8 cellular contexts compared by ENCODE assay signal in the genomic region with DNA sequence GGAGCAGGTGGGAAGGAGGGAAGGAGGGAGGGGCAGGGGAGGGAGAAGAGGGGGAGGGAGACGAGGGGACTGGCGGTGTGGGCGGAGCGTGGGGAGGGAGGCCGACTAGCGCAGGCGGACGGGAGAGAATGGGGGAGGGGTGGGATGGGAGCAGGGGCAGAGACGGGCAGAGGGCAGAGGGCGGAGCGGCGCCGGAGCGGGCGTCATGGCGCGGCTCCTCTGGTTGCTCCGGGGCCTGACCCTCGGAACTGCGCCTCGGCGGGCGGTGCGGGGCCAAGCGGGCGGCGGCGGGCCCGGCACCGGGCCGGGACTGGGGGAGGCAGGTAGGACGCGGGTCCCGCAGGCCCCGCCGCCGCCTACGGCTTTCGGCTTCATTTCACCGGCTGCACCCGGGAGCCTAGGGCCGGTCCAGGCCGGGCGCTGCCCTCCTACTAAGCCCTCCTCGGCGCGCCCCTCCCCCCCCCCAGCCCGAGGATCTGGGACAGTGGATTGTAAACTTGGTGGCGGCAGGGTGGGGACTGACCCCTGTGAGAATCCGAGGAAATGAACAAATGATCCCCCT. TPM values are rescaled to one million over a fixed set of nuclear protein-coding genes. Genes with fewer than 3 reads are reported as not detected.
DNase-seq lines count a peak whose midpoint lies in the region; ATAC-seq lines count a peak whose summit lies in the region.

A gene (plus strand): TSS at position 176 of the 562 bp plus-strand sequence. CDS start 30 bp downstream, at position 206.

- H3K36me3 ChIP-seq in Karpas-422 (ENCODE audit: insufficient read depth, low read length), result no peaks in the 10 kb centered on the region

- peak; percentile 82 for ATAC-seq in GM21825 (IDR thresholded peaks at IDR 0.05; ENCODE audit: unreplicated experiment)

- peak within 1 kb of the TSS; percentile 74 for H3K4me3 ChIP-seq in Karpas-422 (ENCODE audit: low read length)

- H2AFZ ChIP-seq in Karpas-422 (ENCODE audit: low read length), result peak within 1 kb of the TSS; percentile 67

- peaks cover 31% of the 10 kb centered on the region for H3K4me1 Mint-ChIP-seq in activated naive CD4-positive, alpha-beta T cell treated with anti-CD3 and anti-CD28 coated beads, Interleukin-2, amount 10 ng/mL, durations not matched to agents 7 days and 5 days

- H3K27me3 Mint-ChIP-seq in activated naive CD4-positive, alpha-beta T cell treated with anti-CD3 and anti-CD28 coated beads, Interleukin-2, amount 10 ng/mL, durations not matched to agents 7 days and 5 days, result peaks cover 3% of the 10 kb centered on the region

- no peaks in the 10 kb centered on the region for H3K9me3 ChIP-seq in Karpas-422 (ENCODE audit: low read length)

- H3K9me3 Mint-ChIP-seq in activated naive CD4-positive, alpha-beta T cell treated with anti-CD3 and anti-CD28 coated beads, Interleukin-2, amount 10 ng/mL, durations not matched to agents 7 days and 5 days, result peaks cover 3% of the 10 kb centered on the region

- DNase-seq in EL (peak; percentile 95), Karpas-422 (peak; percentile 95), SK-MEL-5 (ENCODE audit: low read depth, low spot score) (peak; percentile 93), globus pallidus (ENCODE audit: low spot score) (peak; percentile 96), nucleus accumbens (lab: John Stamatoyannopoulos, UW) (peak in 55 of 56 donors; percentile 36 to 96 (median 86)), superior temporal gyrus (ENCODE audit: extremely low spot score) (peak; percentile 76)
- peak; percentile 87 for DNase-seq in activated naive CD4-positive, alpha-beta T cell treated with anti-CD3 and anti-CD28 coated beads, Interleukin-2, amount 10 ng/mL, durations not matched to agents 7 days and 5 days

- peak within 1 kb of the TSS; percentile 89 for H3K4me3 Mint-ChIP-seq in activated naive CD4-positive, alpha-beta T cell treated with anti-CD3 and anti-CD28 coated beads, Interleukin-2, amount 10 ng/mL, durations not matched to agents 7 days and 5 days

- H3K4me2 ChIP-seq in Karpas-422 (ENCODE audit: low read depth, low read length, poor library complexity, severe bottlenecking), result peak within 1 kb of the TSS; percentile 83

- H3K36me3 Mint-ChIP-seq in activated naive CD4-positive, alpha-beta T cell treated with anti-CD3 and anti-CD28 coated beads, Interleukin-2, amount 10 ng/mL, durations not matched to agents 7 days and 5 days, result peaks cover 12% of the 10 kb centered on the region

- H3K4me1 ChIP-seq in Karpas-422 (ENCODE audit: low read length), result peaks cover 15% of the 10 kb centered on the region

- CTCF ChIA-PET in activated naive CD4-positive, alpha-beta T cell treated with anti-CD3 and anti-CD28 coated beads, Interleukin-2, amount 10 ng/mL, durations not matched to agents 7 days and 5 days (lab: Charles Lee), result no interaction called here

- H4K20me1 ChIP-seq in Karpas-422 (ENCODE audit: insufficient read depth, low read depth, low read length), result peaks cover 8% of the 10 kb centered on the region; the same call in 1 of the 2 replicates

- no peaks in the 10 kb centered on the region for H3K79me2 ChIP-seq in Karpas-422 (ENCODE audit: low read length)

- no peak within 1 kb of the TSS; the same call in 1 of the 2 replicates for H3K27ac ChIP-seq in Karpas-422 (ENCODE audit: low read length)

- in situ Hi-C loops in SK-MEL-5 (cut with HindIII; ENCODE audit: low pct_unique_long_range_greater_than_20kb, low sequenced_read_pairs), result no loop called here

- peak within 1 kb of the TSS; percentile 88 for H3K9ac ChIP-seq in Karpas-422 (ENCODE audit: low read length)

- H3K27me3 ChIP-seq in Karpas-422 (ENCODE audit: low read length), result no peaks in the 10 kb centered on the region

- no peaks in the 10 kb centered on the region for H3K9me2 ChIP-seq in Karpas-422 (replicated peaks; ENCODE audit: insufficient read depth, low read length)

- peak within 1 kb of the TSS; percentile 79 for H3K27ac Mint-ChIP-seq in activated naive CD4-positive, alpha-beta T cell treated with anti-CD3 and anti-CD28 coated beads, Interleukin-2, amount 10 ng/mL, durations not matched to agents 7 days and 5 days

RNA-seq across cellular contexts. Expression of the gene that starts here (rescaled TPM):
- 9.7 and 12.3 TPM in 2 replicates for total RNA-seq in Karpas-422 (2014; rRNA removed; shearing (Covaris generic); ENCODE audit: low replicate concordance)
- 26.5 and 27.5 TPM in 2 replicates for total RNA-seq in SK-MEL-5 (2014; rRNA removed; shearing (Covaris generic))
- polyA plus RNA-seq in SK-MEL-5 (2015; cell fraction: cytosol; rRNA removed), result 19.3 and 22.6 TPM in 2 replicates
- polyA plus RNA-seq in SK-MEL-5 (2015; cell fraction: nucleus; rRNA removed), result 0.38 and 5.4 TPM in 2 replicates
